9 cellular contexts compared by ENCODE assay signal in the genomic region with DNA sequence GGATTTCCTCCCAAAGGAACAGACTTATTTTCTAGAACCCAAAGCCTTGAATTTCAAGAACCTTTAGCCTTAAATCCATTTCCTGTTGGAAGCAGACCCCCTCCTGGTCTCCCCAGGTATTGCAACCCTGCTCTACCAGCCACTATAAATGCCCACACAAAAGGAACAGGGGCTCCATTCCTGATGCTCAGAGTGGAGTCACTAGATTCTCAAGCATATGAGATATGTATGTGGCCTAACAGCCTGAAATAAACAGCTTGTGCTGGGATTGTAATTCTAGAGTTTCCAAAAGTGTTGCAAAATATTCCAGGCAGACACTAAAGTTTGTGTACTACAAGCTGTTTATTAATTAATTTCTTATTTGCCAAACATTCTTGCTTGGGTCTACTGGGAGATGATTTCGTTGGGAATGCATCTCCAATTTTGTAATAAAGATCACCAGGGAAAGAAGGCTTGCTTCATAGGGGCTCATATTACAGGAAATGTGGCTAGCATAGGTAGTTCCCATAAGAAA. TPM values are rescaled to one million over a fixed set of nuclear protein-coding genes. Genes with fewer than 3 reads are reported as not detected.
A peak's percentile ranks its signal among the peaks of the same experiment; 100 is the strongest.
DNase-seq lines count a peak whose midpoint lies in the region; ATAC-seq, FAIRE-seq and TF ChIP-seq lines count a peak whose summit lies in the region.
"Had no signal": no experiment of that assay in that cellular context is flagged by ENCODE, and none has a peak within 500 bp of the region (broad histone marks: within the 10 kb centered on the region; RNA-seq: fewer than 3 reads in every experiment).

No MANE protein-coding gene starts in this region.

- WGBS in body of pancreas, 2 donors = 60 to 73% methylated on average over 1 of the region's 1 CpG
- WGBS in transverse colon (ENCODE audit: low coverage in 1 of 2), 2 donors = 67 to 73% methylated on average over 1 of the region's 1 CpG

- DNase-seq in HCT116 (ENCODE audit: low read depth, low spot score) (no peak), body of pancreas (no peak), keratinocyte (ENCODE audit: low read depth, low spot score) (no peak), transverse colon (no peak), NCI-H748 (lab: John Stamatoyannopoulos, UW; ENCODE audit: unreplicated experiment) (no peak), NCI-H1105 (lab: John Stamatoyannopoulos, UW) (no peak)
- DNase-seq: activated CD4-positive, alpha-beta T cell treated with anti-CD3 and anti-CD28 coated beads, Interleukin-2, amount 50 U/mL, for 4 hours; left cardiac atrium had no signal

- ATAC-seq in HCT116 (no peak), body of pancreas (peak; percentile 22), GM21529 (IDR thresholded peaks at IDR 0.05; ENCODE audit: unreplicated experiment) (no peak)

- CTCF ChIA-PET in HCT116 (lab: Charles Lee) = no interaction called here

- H3K4me2 ChIP-seq in HCT116 (ENCODE audit: low read length) (peak overlapping the region; percentile 71), keratinocyte (ENCODE audit: control insufficient read depth, extremely low read depth, insufficient read depth, low read depth, low read length) (no peak overlapping the region)

- no peak for FAIRE-seq in keratinocyte (lab: Jason Lieb, UNC)

- H3K79me2 ChIP-seq in HCT116 (ENCODE audit: insufficient read depth, low read length) (no peaks in the 10 kb centered on the region), keratinocyte (ENCODE audit: control insufficient read depth, insufficient read depth, low read length) (no peaks in the 10 kb centered on the region)

- no peaks in the 10 kb centered on the region for H3K9me2 ChIP-seq in HCT116 (ENCODE audit: insufficient read depth)

- TF ChIP-seq RAD21 in HCT116 (IDR thresholded peaks at IDR 0.05; ENCODE audit: low read depth) = no peak

- in situ Hi-C loops in transverse colon (cut with MboI; ENCODE audit: low pct_ligation_motif_present in 1 of 4, low pct_unique_long_range_greater_than_20kb in 1 of 4, low sequenced_read_pairs in 3 of 4) = no loop called here

- H2AFZ ChIP-seq in HCT116 (ENCODE audit: low read depth, low read length, poor library complexity, severe bottlenecking) (no peak overlapping the region), keratinocyte (ENCODE audit: control insufficient read depth, low read length) (no peak overlapping the region)

- peaks cover 22 to 27% of the 10 kb centered on the region in 2 experiments for H3K4me1 ChIP-seq in HCT116 (ENCODE audit: control insufficient read depth in 1 of 2, insufficient read depth in 2 of 2, low read length in 2 of 2)
- peaks cover 8% of the 10 kb centered on the region for H3K4me1 ChIP-seq in body of pancreas
- peaks cover 11% of the 10 kb centered on the region for H3K4me1 ChIP-seq in keratinocyte (ENCODE audit: control insufficient read depth, extremely low read depth, insufficient read depth, low read length)
- peaks cover 4 to 13% (median 8%) of the 10 kb centered on the region in 4 donors for H3K4me1 ChIP-seq in transverse colon

- no peak for TF ChIP-seq EP300 in transverse colon (IDR thresholded peaks at IDR 0.05; ENCODE audit: low read depth)

- no TSS peak for BruUV-seq in HCT116 (replicated peaks; lab: Mats Ljungman, UMichigan)

- RAD21 ChIA-PET in HCT116 (lab: Charles Lee; ENCODE audit: low non-redundant PET in 1 of 2, low total read pairs in 2 of 2, uncharacterized antibody in 2 of 2, unreplicated experiment in 2 of 2) = no interaction called here

- H3K9me3 ChIP-seq in HCT116 (ENCODE audit: control insufficient read depth in 1 of 2, insufficient read depth in 1 of 2, low read depth in 1 of 2, low read length in 2 of 2) = peaks cover 0 to 6% of the 10 kb centered on the region in 2 experiments; a peak in 1 of 4 replicates
- no peaks in the 10 kb centered on the region for H3K9me3 ChIP-seq in body of pancreas
- no peaks in the 10 kb centered on the region for H3K9me3 ChIP-seq in keratinocyte (ENCODE audit: control insufficient read depth, low read depth, low read length)
- no peaks in the 10 kb centered on the region for H3K9me3 ChIP-seq in transverse colon

- H3K36me3 ChIP-seq in HCT116 (ENCODE audit: control insufficient read depth in 1 of 2, insufficient read depth in 2 of 2, low read length in 2 of 2) (no peaks in the 10 kb centered on the region), body of pancreas (replicated peaks in 1 of 2; ENCODE audit: insufficient read depth in 1 of 2, low read depth in 2 of 2) (no peaks in the 10 kb centered on the region), keratinocyte (ENCODE audit: control insufficient read depth in 2 of 2, extremely low read depth in 1 of 2, insufficient read depth in 2 of 2, low read length in 2 of 2) (no peaks in the 10 kb centered on the region), transverse colon (no peaks in the 10 kb centered on the region)

- no peak overlapping the region for H3K4me3 ChIP-seq in HCT116 (replicated peaks in 1 of 2; ENCODE audit: low read depth in 1 of 2, low read length in 2 of 2)
- H3K4me3 ChIP-seq in body of pancreas = no peak overlapping the region
- no peak overlapping the region for H3K4me3 ChIP-seq in keratinocyte (ENCODE audit: control insufficient read depth in 2 of 3, extremely low read depth in 1 of 3, insufficient read depth in 2 of 3, low read depth in 1 of 3, low read length in 3 of 3)
- H3K4me3 ChIP-seq in transverse colon = no peak overlapping the region

- no peak overlapping the region for H3K9ac ChIP-seq in HCT116 (ENCODE audit: low read length)
- no peak overlapping the region for H3K9ac ChIP-seq in keratinocyte (ENCODE audit: control insufficient read depth, extremely low read depth, insufficient read depth, low read length)

- POLR2A ChIA-PET in HCT116 (lab: Charles Lee) = no interaction called here

- H3K27me3 ChIP-seq in HCT116 (ENCODE audit: insufficient read depth, low read length) (no peaks in the 10 kb centered on the region), body of pancreas (no peaks in the 10 kb centered on the region), keratinocyte (ENCODE audit: control insufficient read depth, extremely low read depth, insufficient read depth, low read length) (no peaks in the 10 kb centered on the region), transverse colon (no peaks in the 10 kb centered on the region)

- intact Hi-C loops in HCT116 (cut with micrococcal nuclease) (no loop called here), body of pancreas (cut with DNase I) (no loop called here), transverse colon (cut with DNase I; ENCODE audit: low total_unique reads) (no loop called here)

- H3K9me1 ChIP-seq in keratinocyte (ENCODE audit: control insufficient read depth, extremely low read depth, insufficient read depth, low read length) = no peaks in the 10 kb centered on the region

- H3K27ac ChIP-seq in HCT116 (ENCODE audit: low read depth, low read length) (peak overlapping the region; percentile 55), body of pancreas (peak overlapping the region in 3 of 4 donors; percentile 53 to 76 (median 74)), keratinocyte (ENCODE audit: control insufficient read depth, insufficient read depth, low read length) (no peak overlapping the region), transverse colon (peak overlapping the region; percentile 77 to 87 (median 80))

- TF ChIP-seq CTCF in HCT116 (IDR thresholded peaks at IDR 0.05 in 2 of 3, conservative IDR thresholded peaks at IDR 0.05 in 1 of 3; ENCODE audit: borderline replicate concordance in 1 of 3, insufficient read depth in 1 of 3, low read depth in 2 of 3, low read length in 2 of 3) (peak in 2 of 3 experiments; percentile 46 to 74; a peak in 4 of 6 replicates), body of pancreas (IDR thresholded peaks at IDR 0.05) (no peak), keratinocyte (optimal IDR thresholded peaks at IDR 0.05 in 1 of 3, IDR thresholded peaks at IDR 0.05 in 1 of 3, conservative IDR thresholded peaks at IDR 0.05 in 1 of 3; ENCODE audit: extremely low read depth in 1 of 3, insufficient read depth in 2 of 3, low read length in 3 of 3) (peak in 2 of 3 experiments; percentile 9 to 43), transverse colon (IDR thresholded peaks at IDR 0.05) (peak in 3 of 5 experiments; percentile 16 to 24 (median 18))

- H4K20me1 ChIP-seq in HCT116 (ENCODE audit: insufficient read depth) (no peaks in the 10 kb centered on the region), keratinocyte (ENCODE audit: control insufficient read depth, extremely low read depth, insufficient read depth, low read length) (no peaks in the 10 kb centered on the region)

- no peak for TF ChIP-seq POLR2A in HCT116 (IDR thresholded peaks at IDR 0.05; ENCODE audit: borderline replicate concordance, extremely low read depth, insufficient read depth, insufficient read length)
- TF ChIP-seq POLR2A in body of pancreas (IDR thresholded peaks at IDR 0.05) = no peak
- no peak for TF ChIP-seq POLR2A in transverse colon (IDR thresholded peaks at IDR 0.05)

- dilution Hi-C loops in keratinocyte (cut with MboI; ENCODE audit: extremely low pct_ligation_motif_present, low sequenced_read_pairs) = no loop called here

TF ChIP-seq in HCT116, 20 proteins besides CTCF, POLR2A, EP300 and RAD21 (continues in another document):
- TF ChIP-seq, protein P1, sequence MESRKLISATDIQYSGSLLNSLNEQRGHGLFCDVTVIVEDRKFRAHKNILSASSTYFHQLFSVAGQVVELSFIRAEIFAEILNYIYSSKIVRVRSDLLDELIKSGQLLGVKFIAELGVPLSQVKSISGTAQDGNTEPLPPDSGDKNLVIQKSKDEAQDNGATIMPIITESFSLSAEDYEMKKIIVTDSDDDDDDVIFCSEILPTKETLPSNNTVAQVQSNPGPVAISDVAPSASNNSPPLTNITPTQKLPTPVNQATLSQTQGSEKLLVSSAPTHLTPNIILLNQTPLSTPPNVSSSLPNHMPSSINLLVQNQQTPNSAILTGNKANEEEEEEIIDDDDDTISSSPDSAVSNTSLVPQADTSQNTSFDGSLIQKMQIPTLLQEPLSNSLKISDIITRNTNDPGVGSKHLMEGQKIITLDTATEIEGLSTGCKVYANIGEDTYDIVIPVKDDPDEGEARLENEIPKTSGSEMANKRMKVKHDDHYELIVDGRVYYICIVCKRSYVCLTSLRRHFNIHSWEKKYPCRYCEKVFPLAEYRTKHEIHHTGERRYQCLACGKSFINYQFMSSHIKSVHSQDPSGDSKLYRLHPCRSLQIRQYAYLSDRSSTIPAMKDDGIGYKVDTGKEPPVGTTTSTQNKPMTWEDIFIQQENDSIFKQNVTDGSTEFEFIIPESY (IDR thresholded peaks at IDR 0.05; ENCODE audit: extremely low read depth, insufficient replicate concordance, low read length) = no peak

RNA-seq across cellular contexts. Expression of gene RIPOR3, which starts 44.8 kb away (rescaled TPM):
- total RNA-seq in HCT116 (2021; ENCODE audit: unreplicated experiment) (0.22 TPM), body of pancreas (1 to 10 TPM; 2.3 to 6.9 TPM), transverse colon (10 to 100 TPM in 1 of 4 donors, 1 to 10 TPM in 3; 4.6 to 15.7 (median 8.7) TPM)
- 0.14 and 0.20 TPM in 2 replicates for polyA plus RNA-seq in HCT116 (2012)
- 0.10 to 0.40 TPM (median 0.10 TPM) in 3 replicates for polyA plus RNA-seq in keratinocyte
- 0.42 TPM for polyA plus RNA-seq in keratinocyte (2011; ENCODE audit: low read depth)
- 0.05 and 0.06 TPM in 2 replicates for polyA plus RNA-seq in keratinocyte (2011; cell fraction: cytosol; rRNA removed)
- 0.43 and 0.44 TPM in 2 replicates for polyA plus RNA-seq in keratinocyte (2011; cell fraction: nucleus; rRNA removed)
- polyA plus RNA-seq in keratinocyte (2012; ENCODE audit: low replicate concordance) = 0.22 and 1.2 TPM in 2 replicates
- 0.10 to 0.72 TPM in 2 of 3 replicates, not detected in the other for polyA minus RNA-seq in keratinocyte
- not detected for polyA minus RNA-seq in keratinocyte (2011; cell fraction: cytosol; rRNA and poly(A)+ RNA removed)
- polyA minus RNA-seq in keratinocyte (2011; cell fraction: nucleus; rRNA and poly(A)+ RNA removed) = 0.11 and 0.31 TPM in 2 replicates

Comparison
In these comparisons a context has a peak if more than half of its experiments do, and no peak if none do; other contexts are left out.
1. CTCF ChIP-seq: peak in HCT116 (2 of 3), keratinocyte (2 of 3) and transverse colon (3 of 5); none in body of pancreas (0 of 7).